In the genomic region with DNA sequence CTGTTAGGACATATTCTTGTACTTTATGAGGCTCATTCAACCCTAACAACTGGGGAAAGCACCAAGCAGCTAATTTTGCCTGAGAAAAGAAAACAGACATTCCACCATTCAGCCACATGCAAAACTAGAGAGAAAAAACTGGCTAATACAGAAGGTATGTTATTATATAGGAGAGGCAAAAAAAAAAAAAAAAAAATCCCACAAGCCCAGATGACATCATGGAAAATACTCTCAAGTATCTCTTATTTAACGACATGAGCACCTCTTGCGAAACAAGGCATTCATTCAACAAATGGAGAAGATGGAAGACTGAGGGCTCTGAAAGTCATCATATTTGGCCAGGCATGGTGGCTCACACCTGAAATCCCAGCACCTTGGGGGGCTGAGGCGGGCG, we compare ENCODE assay signal across 8 cellular contexts.
DNase-seq lines count a peak whose midpoint lies in the region; TF ChIP-seq lines count a peak whose summit lies in the region.

No MANE protein-coding gene starts in this region.

- H3K9ac ChIP-seq in neural progenitor cell: no peak overlapping the region

- H3K79me2 ChIP-seq in neural progenitor cell (ENCODE audit: low read depth): no peaks in the 10 kb centered on the region

- H3K9me3 ChIP-seq in transverse colon: no peaks in the 10 kb centered on the region
- H3K9me3 ChIP-seq in neural progenitor cell (ENCODE audit: low read depth): no peaks in the 10 kb centered on the region

- H3K4me1 ChIP-seq in transverse colon: peaks cover 16 to 54% (median 31%) of the 10 kb centered on the region in 4 donors
- H3K4me1 ChIP-seq in neural progenitor cell: peaks cover 28% of the 10 kb centered on the region

- no peak overlapping the region for H2AFZ ChIP-seq in neural progenitor cell (replicated peaks)

- no peak for TF ChIP-seq EP300 in transverse colon (IDR thresholded peaks at IDR 0.05; ENCODE audit: low read depth)

- TF ChIP-seq CTCF in transverse colon (IDR thresholded peaks at IDR 0.05): no peak
- no peak for TF ChIP-seq CTCF in neural progenitor cell (IDR thresholded peaks at IDR 0.05)

- H3K4me2 ChIP-seq in neural progenitor cell: no peak overlapping the region

- intact Hi-C loops in transverse colon (cut with DNase I; ENCODE audit: low total_unique reads): no loop called here

- H3K4me1 Mint-ChIP-seq in neural progenitor cell: peaks cover 10% of the 10 kb centered on the region

- H3K27me3 ChIP-seq in transverse colon (no peaks in the 10 kb centered on the region), neural progenitor cell (no peaks in the 10 kb centered on the region)

- TF ChIP-seq POLR2A in transverse colon (IDR thresholded peaks at IDR 0.05): no peak

- H3K27ac ChIP-seq in transverse colon (peak overlapping the region; percentile 8 to 55 (median 34)), neural progenitor cell (no peak overlapping the region)

- H3K27me3 Mint-ChIP-seq in neural progenitor cell (ENCODE audit: insufficient read depth, low read depth): no peaks in the 10 kb centered on the region

- no peak overlapping the region for H3K4me3 Mint-ChIP-seq in neural progenitor cell

- H3K36me3 ChIP-seq in transverse colon: no peaks in the 10 kb centered on the region
- H3K36me3 ChIP-seq in neural progenitor cell: no peaks in the 10 kb centered on the region

- WGBS in transverse colon (ENCODE audit: low coverage in 1 of 2), 2 donors: 67 to 72% methylated on average over 4 of the region's 4 CpGs

- no peaks in the 10 kb centered on the region for H3K36me3 Mint-ChIP-seq in neural progenitor cell

- H3K9me3 Mint-ChIP-seq in neural progenitor cell: no peaks in the 10 kb centered on the region

- H3K4me3 ChIP-seq in transverse colon (no peak overlapping the region), neural progenitor cell (no peak overlapping the region)

- in situ Hi-C loops in transverse colon (cut with MboI; ENCODE audit: low pct_ligation_motif_present in 1 of 4, low pct_unique_long_range_greater_than_20kb in 1 of 4, low sequenced_read_pairs in 3 of 4): loop anchor here in 1 of 4 donors (25.0 kb wide), 1 partner anchor 99 kb away; no protein-coding TSS in a partner anchor

- no peaks in the 10 kb centered on the region for H3F3A ChIP-seq in neural progenitor cell (ENCODE audit: low read depth)

- no peaks in the 10 kb centered on the region for H4K20me1 ChIP-seq in neural progenitor cell (ENCODE audit: low read depth)

- no peak overlapping the region for H3K27ac Mint-ChIP-seq in neural progenitor cell

- DNase-seq in DMS53 (lab: John Stamatoyannopoulos, UW) (peak; percentile 44), DMS53 treated with DMSO at 0.1 percent for 48 hours (lab: John Stamatoyannopoulos, UW; ENCODE audit: unreplicated experiment) (no peak), NCI-H1048 (lab: John Stamatoyannopoulos, UW) (peak; percentile 43), epidermal melanocyte (ENCODE audit: insufficient read length, low spot score) (peak; percentile 23), transverse colon (no peak), NCI-H82 (lab: John Stamatoyannopoulos, UW) (no peak), neural progenitor cell (ENCODE audit: low spot score) (no peak), anterior cingulate cortex (lab: John Stamatoyannopoulos, UW) (no peak)

Comparison
In these comparisons a context has a peak if more than half of its experiments do, and no peak if none do; other contexts are left out.
1. DNase-seq: peak in DMS53 (single experiment), NCI-H1048 (single experiment) and epidermal melanocyte (single experiment); none in DMS53 treated with DMSO at 0.1 percent for 48 hours (single experiment), transverse colon (single experiment), NCI-H82 (single experiment), neural progenitor cell (single experiment) and anterior cingulate cortex (0 of 58).